In genomic region chr10:35384265-35384868, GRCh38 we compare ENCODE assay signal across 17 cellular contexts. TPM values are rescaled to one million over a fixed set of nuclear protein-coding genes. Genes with fewer than 3 reads are reported as not detected.
DNase-seq lines count a peak whose midpoint lies in the region; ATAC-seq and TF ChIP-seq lines count a peak whose summit lies in the region.
"Had no signal": no experiment of that assay in that cellular context is flagged by ENCODE, and none has a peak within 500 bp of the region (broad histone marks: within the 10 kb centered on the region; RNA-seq: fewer than 3 reads in every experiment).

No MANE protein-coding gene starts in this region.

- TF ChIP-seq CTCF in progenitor cell of endocrine pancreas (IDR thresholded peaks at IDR 0.05; ENCODE audit: unreplicated experiment), result no peak

- H3K27me3 Mint-ChIP-seq in progenitor cell of endocrine pancreas, result no peaks in the 10 kb centered on the region

- H3K27ac Mint-ChIP-seq in progenitor cell of endocrine pancreas, result peak overlapping the region; percentile 55

- DNase-seq in ELR (ENCODE audit: low read depth), result peak; percentile 57
- DNase-seq in NCI-H187 treated with DMSO at 0.1 percent for 48 hours (lab: John Stamatoyannopoulos, UW), result peak; percentile 16
- DNase-seq in erythroblast (lab: John Stamatoyannopoulos, UW), result peak; percentile 11 to 61
- no peak for DNase-seq in progenitor cell of endocrine pancreas (ENCODE audit: low spot score, unreplicated experiment)
- no peak for DNase-seq in activated naive CD4-positive, alpha-beta T cell treated with anti-CD3 and anti-CD28 coated beads, Interleukin-2, amount 50 U/mL, for 16 hours
- DNase-seq: activated effector memory CD4-positive, alpha-beta T cell treated with Interleukin-2 at 50 U/mL for 16 hours; AML-193; effector memory CD4-positive, alpha-beta T cell; NCI-H446 treated with DMSO at 0.1 percent for 48 hours; ovary; stimulated activated CD4-positive, alpha-beta T cell treated with anti-CD3 and anti-CD28 coated beads, Interleukin-4, amount 100 ng/mL, for 4 hours; testis had no signal

- H3K36me3 Mint-ChIP-seq in progenitor cell of endocrine pancreas (ENCODE audit: insufficient read depth), result peaks cover 1% of the 10 kb centered on the region

- H3K4me3 Mint-ChIP-seq in progenitor cell of endocrine pancreas (ENCODE audit: low read depth), result no peak overlapping the region

- H3K9me3 Mint-ChIP-seq in progenitor cell of endocrine pancreas (ENCODE audit: low read depth), result peaks cover 3% of the 10 kb centered on the region

- TF ChIP-seq POLR2A in erythroblast (IDR thresholded peaks at IDR 0.05; ENCODE audit: low read length), result no peak

- peaks cover 22% of the 10 kb centered on the region for H3K4me1 Mint-ChIP-seq in progenitor cell of endocrine pancreas (ENCODE audit: low read depth)

- ATAC-seq in GM21723 (IDR thresholded peaks at IDR 0.05; ENCODE audit: unreplicated experiment) (no peak), HG03045 (IDR thresholded peaks at IDR 0.05; ENCODE audit: unreplicated experiment) (no peak), HG03442 (IDR thresholded peaks at IDR 0.05; ENCODE audit: unreplicated experiment) (no peak)
- ATAC-seq: activated CD4-positive, CD25-positive, alpha-beta regulatory T cell treated with anti-CD3 and anti-CD28 coated beads, Interleukin-2, amount 50 U/mL, for 24 hours; HCT116 had no signal

RNA-seq across cellular contexts. Expression of gene CCNY, which starts 48.1 kb away (rescaled TPM):
- total RNA-seq in progenitor cell of endocrine pancreas, result 59.4 and 60.7 TPM in 2 replicates

Comparison
In these comparisons a context has a peak if more than half of its experiments do, and no peak if none do; other contexts are left out.
1. DNase-seq: peak in ELR (single experiment), NCI-H187 treated with DMSO at 0.1 percent for 48 hours (single experiment) and erythroblast (2 of 2); none in progenitor cell of endocrine pancreas (single experiment) and activated naive CD4-positive, alpha-beta T cell treated with anti-CD3 and anti-CD28 coated beads, Interleukin-2, amount 50 U/mL, for 16 hours (single experiment).